1 cellular context compared by ENCODE assay signal in the genomic region with DNA sequence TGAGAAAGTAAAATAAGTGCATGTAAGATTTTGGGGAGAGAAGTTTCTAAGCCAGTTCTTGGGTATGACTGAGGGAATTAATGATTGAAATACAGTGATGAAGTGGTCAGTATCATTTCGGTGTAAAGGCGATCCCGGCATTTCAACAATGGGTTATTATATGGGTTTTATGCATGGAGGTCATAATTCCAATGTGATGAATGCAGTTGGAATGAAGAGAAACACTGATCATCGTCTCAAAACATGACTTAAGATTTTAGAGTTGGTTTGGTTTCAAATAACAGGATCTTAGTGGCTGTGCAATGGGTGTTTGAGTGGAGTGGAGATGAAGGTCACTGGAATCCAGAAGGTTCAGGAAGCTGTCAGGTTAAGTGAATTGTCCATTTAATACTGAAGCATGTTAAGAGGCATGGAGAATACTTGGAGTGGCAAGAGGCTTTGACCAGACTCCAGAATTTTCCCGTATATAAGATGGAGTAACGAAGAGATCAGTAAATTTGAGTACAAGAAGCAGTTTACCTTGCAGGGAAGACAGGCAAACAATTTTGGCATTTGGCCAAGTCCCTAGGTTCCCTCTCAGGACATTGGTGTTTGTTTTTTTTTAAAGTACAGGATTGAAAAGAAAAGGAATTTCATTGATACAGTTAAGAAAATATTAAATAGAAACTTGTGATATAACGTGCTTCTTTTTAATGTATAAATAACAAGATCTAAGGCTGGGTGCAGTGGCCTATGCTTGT.
TF ChIP-seq lines count a peak whose summit lies in the region.

No MANE protein-coding gene starts in this region.

TF ChIP-seq in SK-N-SH treated with all-trans-retinoic acid at 6 μM for 48 hours, 23 proteins besides CTCF, POLR2A, EP300 and RAD21 (continued from another document):
- TF ChIP-seq, protein P1, sequence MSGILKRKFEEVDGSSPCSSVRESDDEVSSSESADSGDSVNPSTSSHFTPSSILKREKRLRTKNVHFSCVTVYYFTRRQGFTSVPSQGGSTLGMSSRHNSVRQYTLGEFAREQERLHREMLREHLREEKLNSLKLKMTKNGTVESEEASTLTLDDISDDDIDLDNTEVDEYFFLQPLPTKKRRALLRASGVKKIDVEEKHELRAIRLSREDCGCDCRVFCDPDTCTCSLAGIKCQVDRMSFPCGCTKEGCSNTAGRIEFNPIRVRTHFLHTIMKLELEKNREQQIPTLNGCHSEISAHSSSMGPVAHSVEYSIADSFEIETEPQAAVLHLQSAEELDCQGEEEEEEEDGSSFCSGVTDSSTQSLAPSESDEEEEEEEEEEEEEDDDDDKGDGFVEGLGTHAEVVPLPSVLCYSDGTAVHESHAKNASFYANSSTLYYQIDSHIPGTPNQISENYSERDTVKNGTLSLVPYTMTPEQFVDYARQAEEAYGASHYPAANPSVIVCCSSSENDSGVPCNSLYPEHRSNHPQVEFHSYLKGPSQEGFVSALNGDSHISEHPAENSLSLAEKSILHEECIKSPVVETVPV (CRISPR knock-in tag; IDR thresholded peaks at IDR 0.05): no peak
- TF ChIP-seq TOX (CRISPR knock-in tag; IDR thresholded peaks at IDR 0.05; ENCODE audit: borderline replicate concordance): no peak
